ENCODE assay signal across 14 cellular contexts in the genomic region with DNA sequence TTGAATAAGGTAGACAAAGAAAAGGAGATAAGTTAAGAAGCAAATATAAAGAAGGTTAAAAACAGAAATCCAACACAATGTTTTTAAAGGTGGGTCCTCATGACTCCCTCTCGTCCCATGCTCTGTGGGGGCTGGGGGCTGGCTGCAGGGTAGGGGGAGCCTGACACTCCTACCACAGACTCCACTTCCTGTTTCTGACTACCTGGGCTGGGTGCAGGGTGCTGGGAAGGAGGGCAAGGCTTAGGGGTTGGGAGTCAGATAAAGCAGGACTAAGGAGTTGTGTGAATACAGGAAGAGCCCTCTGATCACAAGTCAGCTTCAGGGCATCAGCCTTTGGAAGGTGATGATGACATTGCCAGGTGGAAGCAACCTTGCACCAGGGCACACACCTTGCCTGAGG.
DNase-seq lines count a peak whose midpoint lies in the region; ATAC-seq and TF ChIP-seq lines count a peak whose summit lies in the region.
"Had no signal": no experiment of that assay in that cellular context is flagged by ENCODE, and none has a peak within 500 bp of the region (broad histone marks: within the 10 kb centered on the region; RNA-seq: fewer than 3 reads in every experiment).

No MANE protein-coding gene starts in this region.

- intact Hi-C loops in dorsolateral prefrontal cortex (cut with DNase I) = no loop called here

- H3K27me3 ChIP-seq in Loucy (ENCODE audit: insufficient read depth, low read length, poor library complexity, severe bottlenecking) (no peaks in the 10 kb centered on the region), dorsolateral prefrontal cortex (no peaks in the 10 kb centered on the region)

- H3K4me1 ChIP-seq in Loucy (ENCODE audit: insufficient read depth, low read length, poor library complexity, severe bottlenecking) = no peaks in the 10 kb centered on the region

- peak overlapping the region; percentile 21 to 77 for H3K27ac Mint-ChIP-seq in stimulated activated naive CD8-positive, alpha-beta T cell treated with anti-CD3 and anti-CD28 coated beads, Interleukin-15, amount 100 ng/mL, for 72 hours
- H3K27ac Mint-ChIP-seq: IgD-negative memory B cell had no signal

- ATAC-seq in stimulated activated naive CD8-positive, alpha-beta T cell treated with anti-CD3 and anti-CD28 coated beads, Interleukin-15, amount 100 ng/mL, for 72 hours = peak; percentile 26
- ATAC-seq in stimulated activated naive CD8-positive, alpha-beta T cell treated with anti-CD3 and anti-CD28 coated beads, Interleukin-15, Interleukin-2, amounts not matched to agents 100 U/mL and 50 U/mL, for 24 hours = no peak
- ATAC-seq in GM18502 (IDR thresholded peaks at IDR 0.05; ENCODE audit: poor library complexity, unreplicated experiment) = no peak

- H2AFZ ChIP-seq in Loucy (ENCODE audit: low read length) = 0 out of 2 replicates have a peak overlapping the region, but pooled peaks have one; percentile 14

- no peaks in the 10 kb centered on the region for H3K9me2 ChIP-seq in Loucy (replicated peaks; ENCODE audit: low read depth, low read length)

- peak overlapping the region in 40 of 59 donors; percentile 72 to 97 (median 88) for H3K27ac ChIP-seq in dorsolateral prefrontal cortex
- H3K27ac ChIP-seq: C4-2B had no signal

- no peak overlapping the region for H3K4me3 Mint-ChIP-seq in stimulated activated naive CD8-positive, alpha-beta T cell treated with anti-CD3 and anti-CD28 coated beads, Interleukin-15, amount 100 ng/mL, for 72 hours
- H3K4me3 Mint-ChIP-seq: CD4-positive, alpha-beta memory T cell; H9; IgD-negative memory B cell had no signal

- H3K9me3 Mint-ChIP-seq in stimulated activated naive CD8-positive, alpha-beta T cell treated with anti-CD3 and anti-CD28 coated beads, Interleukin-15, amount 100 ng/mL, for 72 hours = peaks cover 5 to 7% of the 10 kb centered on the region in 2 donors

- H3F3A ChIP-seq in Loucy (ENCODE audit: low read depth) = no peaks in the 10 kb centered on the region

- DNase-seq in stimulated activated naive CD8-positive, alpha-beta T cell treated with anti-CD3 and anti-CD28 coated beads, Interleukin-15, amount 100 ng/mL, for 72 hours = no peak
- DNase-seq in stimulated activated naive CD8-positive, alpha-beta T cell treated with anti-CD3 and anti-CD28 coated beads, Interleukin-15, Interleukin-2, amounts not matched to agents 100 U/mL and 50 U/mL, for 24 hours = no peak
- DNase-seq in dorsolateral prefrontal cortex (no peak), inferior parietal cortex (ENCODE audit: extremely low spot score) (no peak), NCI-H2081 (lab: John Stamatoyannopoulos, UW) (no peak)
- DNase-seq: AML-193; CD4-positive, alpha-beta memory T cell; DMS79 treated with DMSO at 0.1 percent for 48 hours; GF-D8; H9 had no signal

- no peak for TF ChIP-seq CTCF in Loucy (conservative IDR thresholded peaks at IDR 0.05; ENCODE audit: low read length)
- TF ChIP-seq CTCF in dorsolateral prefrontal cortex (IDR thresholded peaks at IDR 0.05 in 54 of 56, conservative IDR thresholded peaks at IDR 0.05 in 2 of 56; ENCODE audit: low read depth in 1 of 56, partially characterized antibody in 56 of 56) = no peak

- H3K9ac ChIP-seq in Loucy (ENCODE audit: low read depth, low read length, poor library complexity, severe bottlenecking) = no peak overlapping the region

- no peak overlapping the region for H3K4me3 ChIP-seq in Loucy (ENCODE audit: low read length, poor library complexity, severe bottlenecking)
- H3K4me3 ChIP-seq in dorsolateral prefrontal cortex = no peak overlapping the region

- H3K4me2 ChIP-seq in Loucy (ENCODE audit: low read depth, low read length, poor library complexity, severe bottlenecking) = no peak overlapping the region

- no peaks in the 10 kb centered on the region for H3K27me3 Mint-ChIP-seq in stimulated activated naive CD8-positive, alpha-beta T cell treated with anti-CD3 and anti-CD28 coated beads, Interleukin-15, amount 100 ng/mL, for 72 hours
- H3K27me3 Mint-ChIP-seq: CD4-positive, alpha-beta memory T cell; IgD-negative memory B cell had no signal

- no peaks in the 10 kb centered on the region for H4K20me1 ChIP-seq in Loucy (ENCODE audit: insufficient read depth, low read length, poor library complexity, severe bottlenecking)

- no peaks in the 10 kb centered on the region for H3K9me3 ChIP-seq in Loucy (ENCODE audit: insufficient read depth, low read depth, low read length)

- H3K36me3 ChIP-seq in Loucy (ENCODE audit: insufficient read depth, low read length) = no peaks in the 10 kb centered on the region

- peaks cover 7% of the 10 kb centered on the region for H3K4me1 Mint-ChIP-seq in stimulated activated naive CD8-positive, alpha-beta T cell treated with anti-CD3 and anti-CD28 coated beads, Interleukin-15, amount 100 ng/mL, for 72 hours
- H3K4me1 Mint-ChIP-seq: IgD-negative memory B cell had no signal

- no peaks in the 10 kb centered on the region for H3K79me2 ChIP-seq in Loucy (ENCODE audit: insufficient read depth, low read length)
